In the genomic region with DNA sequence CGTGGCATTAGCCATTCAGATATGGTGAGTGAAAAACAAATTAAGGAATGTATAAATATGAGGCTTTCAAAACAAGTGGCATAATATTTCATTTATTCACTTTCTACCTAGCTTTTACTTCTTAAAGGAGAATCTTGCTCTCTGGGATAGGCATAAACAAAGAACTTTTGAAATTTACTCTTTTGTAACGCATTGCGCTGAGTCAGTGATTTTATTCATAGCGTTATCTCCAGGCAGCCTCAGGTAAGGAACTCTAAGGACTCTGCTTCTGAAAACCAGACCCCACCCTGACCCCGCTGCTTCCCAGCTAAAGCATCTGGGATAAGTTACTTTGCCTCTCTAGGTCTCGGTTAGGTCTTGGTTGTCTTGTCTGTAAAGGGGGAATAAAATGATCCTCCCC, we compare ENCODE assay signal across 28 cellular contexts.
"Had no signal": no experiment of that assay in that cellular context is flagged by ENCODE, and none has a peak within 500 bp of the region (broad histone marks: within the 10 kb centered on the region; RNA-seq: fewer than 3 reads in every experiment).

No MANE protein-coding gene starts in this region.

- H3K27ac ChIP-seq: epithelial cell of prostate, esophagus squamous epithelium, gastrocnemius medialis, heart right ventricle, left ventricle myocardium inferior, lower lobe of right lung had no signal

- H3K27me3 ChIP-seq: colonic mucosa had no signal

- H3K36me3 Mint-ChIP-seq: mesothelial cell of epicardium had no signal

- H3K27ac Mint-ChIP-seq: dendritic cell treated with granulocyte-macrophage colony-stimulating factor and Interleukin-4, amounts not matched to agents 40 ng/mL and 50 ng/mL, for 4 days; effector memory CD8-positive, alpha-beta T cell; endodermal cell; immature natural killer cell; mesothelial cell of epicardium had no signal

- ATAC-seq: effector memory CD8-positive, alpha-beta T cell; esophagus mucosa; gastrocnemius medialis; heart right ventricle had no signal

- H3K36me3 ChIP-seq: colonic mucosa, esophagus squamous epithelium, gastrocnemius medialis, heart right ventricle, left ventricle myocardium inferior, lower lobe of right lung had no signal

- FAIRE-seq: endometrium, kidney had no signal

- H3K4me1 ChIP-seq: colonic mucosa, esophagus squamous epithelium, gastrocnemius medialis, heart right ventricle, left ventricle myocardium inferior had no signal

- H3K9me3 ChIP-seq: colonic mucosa, gastrocnemius medialis had no signal

- H3K4me3 Mint-ChIP-seq: dendritic cell treated with granulocyte-macrophage colony-stimulating factor and Interleukin-4, amounts not matched to agents 40 ng/mL and 50 ng/mL, for 4 days; effector memory CD8-positive, alpha-beta T cell; endodermal cell; immature natural killer cell; mesothelial cell of epicardium had no signal

- DNase-seq: colonic mucosa; cortex of kidney; effector CD8-positive, alpha-beta T cell; effector memory CD8-positive, alpha-beta T cell; endodermal cell; erythroblast; esophagus squamous epithelium; foreskin fibroblast; foreskin melanocyte; gastrocnemius medialis; glutamatergic neuron; head of caudate nucleus; heart right ventricle; hypothalamus; immature natural killer cell; islet precursor cell; kidney; kidney glomerular epithelial cell; left colon; left ventricle myocardium inferior; lower lobe of right lung; mesenchymal stem cell had no signal

- H3K4me3 ChIP-seq: colonic mucosa, esophagus squamous epithelium, gastrocnemius medialis, heart right ventricle, left ventricle myocardium inferior, lower lobe of right lung, mucosa of descending colon had no signal

- H3K4me1 Mint-ChIP-seq: endodermal cell, immature natural killer cell had no signal
